8 cellular contexts compared by ENCODE assay signal in the genomic region with DNA sequence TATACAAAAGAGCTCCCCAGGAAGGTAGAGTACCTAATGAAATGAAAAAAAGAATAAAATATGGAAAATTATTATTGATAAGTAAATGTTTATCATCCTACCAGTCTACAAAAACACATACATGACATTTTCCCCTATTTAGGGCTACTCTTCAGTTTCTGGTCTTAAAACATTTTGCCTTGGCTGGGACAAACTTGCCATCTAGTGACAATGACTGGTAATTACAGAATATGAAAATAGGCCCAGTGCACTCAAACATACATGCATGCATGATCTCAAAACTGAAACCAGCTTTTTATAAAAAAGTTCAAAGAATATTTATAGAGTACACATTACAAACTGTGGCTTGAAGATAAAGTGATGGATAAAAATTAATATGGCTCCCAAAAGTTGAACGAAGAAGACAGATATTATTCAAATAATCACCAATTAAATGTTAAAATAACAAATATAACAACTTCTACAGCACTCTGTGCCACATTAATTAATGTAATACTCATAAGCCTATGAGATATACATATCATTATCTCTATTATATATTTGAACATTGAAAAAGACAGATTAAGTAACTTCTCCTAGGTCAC. TPM values are rescaled to one million over a fixed set of nuclear protein-coding genes. Genes with fewer than 3 reads are reported as not detected.
DNase-seq lines count a peak whose midpoint lies in the region; ATAC-seq, FAIRE-seq and TF ChIP-seq lines count a peak whose summit lies in the region.

No MANE protein-coding gene starts in this region.

- H3K27me3 ChIP-seq in OCI-LY3 (ENCODE audit: low read depth, low read length) (no peaks in the 10 kb centered on the region), mesendoderm (ENCODE audit: insufficient read depth, low read length, poor library complexity) (no peaks in the 10 kb centered on the region)

- no peak overlapping the region for H4K5ac ChIP-seq in mesendoderm (ENCODE audit: low read length)

- peak; percentile 78 for FAIRE-seq in colon (lab: Jason Lieb, UNC)

- H3K27ac ChIP-seq in OCI-LY3 (ENCODE audit: low read length) (no peak overlapping the region), mesendoderm (ENCODE audit: low read depth, low read length) (no peak overlapping the region)

- peak; percentile 23 to 53 for ATAC-seq in activated naive CD4-positive, alpha-beta T cell treated with anti-CD3 and anti-CD28 coated beads, Interleukin-2, amount 50 U/mL, for 72 hours
- peak; percentile 77 for ATAC-seq in GM21717 (IDR thresholded peaks at IDR 0.05; ENCODE audit: unreplicated experiment)

- H3K79me2 ChIP-seq in OCI-LY3 (ENCODE audit: low read length) (no peaks in the 10 kb centered on the region), mesendoderm (ENCODE audit: control insufficient read depth, insufficient read depth, low read length) (no peaks in the 10 kb centered on the region)

- no peak overlapping the region for H2BK5ac ChIP-seq in mesendoderm (ENCODE audit: low read length)

- no peaks in the 10 kb centered on the region for H3K9me3 ChIP-seq in OCI-LY3 (ENCODE audit: insufficient read depth, low read length)

- H2BK15ac ChIP-seq in mesendoderm (replicated peaks; ENCODE audit: low read depth): no peak overlapping the region

- DNase-seq in activated naive CD4-positive, alpha-beta T cell treated with anti-CD3 and anti-CD28 coated beads, Interleukin-2, amount 50 U/mL, for 72 hours (ENCODE audit: low spot score in 2 of 2): no peak
- DNase-seq in activated naive CD4-positive, alpha-beta T cell (lab: John Stamatoyannopoulos, UW): no peak
- DNase-seq in HT1080 (ENCODE audit: low read depth) (peak; percentile 49), mesendoderm (peak; percentile 55)
- no peak for DNase-seq in activated CD4-positive, alpha-beta memory T cell treated with anti-CD3 and anti-CD28 coated beads for 36 hours

- no peak overlapping the region for H2AK5ac ChIP-seq in mesendoderm (ENCODE audit: low read length)

- no peak overlapping the region for H3K23ac ChIP-seq in mesendoderm (ENCODE audit: low read length)

- POLR2A ChIA-PET in activated CD4-positive, alpha-beta memory T cell treated with anti-CD3 and anti-CD28 coated beads for 36 hours (lab: Charles Lee): no interaction called here

- H3K4me3 Mint-ChIP-seq in activated CD4-positive, alpha-beta memory T cell treated with anti-CD3 and anti-CD28 coated beads for 36 hours: no peak overlapping the region

- H4K8ac ChIP-seq in mesendoderm (ENCODE audit: low read depth, low read length): no peak overlapping the region

- H3K36me3 ChIP-seq in OCI-LY3 (replicated peaks; ENCODE audit: low read depth, low read length): no peaks in the 10 kb centered on the region
- no peaks in the 10 kb centered on the region for H3K36me3 ChIP-seq in mesendoderm (ENCODE audit: control insufficient read depth, insufficient read depth, low read length)

- CTCF ChIA-PET in activated CD4-positive, alpha-beta memory T cell treated with anti-CD3 and anti-CD28 coated beads for 36 hours (lab: Charles Lee): interaction anchor here (0.6 to 3.2 kb wide), 14 partner anchors 10 to 1994 kb away, joined by 3 to 25 read pairs (median 4); partner anchors contain the start of genes COL11A1 and RNPC3

- H3K56ac ChIP-seq in mesendoderm (ENCODE audit: low read length): no peak overlapping the region

- no peak overlapping the region for H2AFZ ChIP-seq in OCI-LY3 (ENCODE audit: low read depth, low read length)

- peak; percentile 68 for TF ChIP-seq CTCF in OCI-LY3 (IDR thresholded peaks at IDR 0.05; ENCODE audit: low read depth, low read length)

- no peak overlapping the region for H3K4me3 ChIP-seq in OCI-LY3 (ENCODE audit: low read length)
- no peak overlapping the region for H3K4me3 ChIP-seq in mesendoderm (ENCODE audit: low read length)

- no peak overlapping the region for H3K27ac Mint-ChIP-seq in activated naive CD4-positive, alpha-beta T cell treated with anti-CD3 and anti-CD28 coated beads, Interleukin-2, amount 50 U/mL, for 72 hours
- no peak overlapping the region for H3K27ac Mint-ChIP-seq in activated CD4-positive, alpha-beta memory T cell treated with anti-CD3 and anti-CD28 coated beads for 36 hours

- intact Hi-C loops in activated CD4-positive, alpha-beta memory T cell treated with anti-CD3 and anti-CD28 coated beads for 36 hours (cut with micrococcal nuclease): loop anchor here (1.0 to 5.0 kb wide), 3 partner anchors 12 to 409 kb away; no protein-coding TSS in a partner anchor

- H4K20me1 ChIP-seq in OCI-LY3 (ENCODE audit: insufficient read depth, low read length): no peaks in the 10 kb centered on the region

- H3K27me3 Mint-ChIP-seq in activated CD4-positive, alpha-beta memory T cell treated with anti-CD3 and anti-CD28 coated beads for 36 hours: no peaks in the 10 kb centered on the region

- H3K79me1 ChIP-seq in mesendoderm (ENCODE audit: low read length): no peaks in the 10 kb centered on the region

- peaks cover 17 to 19% of the 10 kb centered on the region in 2 donors for H3K36me3 Mint-ChIP-seq in activated naive CD4-positive, alpha-beta T cell treated with anti-CD3 and anti-CD28 coated beads, Interleukin-2, amount 50 U/mL, for 72 hours
- H3K36me3 Mint-ChIP-seq in activated CD4-positive, alpha-beta memory T cell treated with anti-CD3 and anti-CD28 coated beads for 36 hours: peaks cover 14% of the 10 kb centered on the region

- H3K18ac ChIP-seq in mesendoderm (ENCODE audit: low read length): no peak overlapping the region

- no peak overlapping the region for H2BK120ac ChIP-seq in mesendoderm (ENCODE audit: low read depth, low read length)

- H3K4me1 ChIP-seq in OCI-LY3 (ENCODE audit: low read length): peaks cover 10% of the 10 kb centered on the region
- H3K4me1 ChIP-seq in mesendoderm (ENCODE audit: control insufficient read depth, low read depth, low read length): no peaks in the 10 kb centered on the region

- WGBS in mesendoderm (ENCODE audit: extremely low coverage, insufficient coverage, low lambda C conversion rate): no CpG with 5 or more reads among the region's 1 CpG

- H3K4ac ChIP-seq in mesendoderm (ENCODE audit: low read depth, low read length): no peak overlapping the region

- peaks cover 22% of the 10 kb centered on the region for H3K4me1 Mint-ChIP-seq in activated CD4-positive, alpha-beta memory T cell treated with anti-CD3 and anti-CD28 coated beads for 36 hours (ENCODE audit: low read depth)

- no peak overlapping the region for H3K4me2 ChIP-seq in OCI-LY3 (ENCODE audit: low read length)
- no peak overlapping the region for H3K4me2 ChIP-seq in mesendoderm (ENCODE audit: low read length)

- no peak overlapping the region for H3K9ac ChIP-seq in OCI-LY3 (ENCODE audit: low read length)
- no peak overlapping the region for H3K9ac ChIP-seq in mesendoderm (ENCODE audit: low read length)

- H3K9me3 Mint-ChIP-seq in activated naive CD4-positive, alpha-beta T cell treated with anti-CD3 and anti-CD28 coated beads, Interleukin-2, amount 50 U/mL, for 72 hours: peaks cover 9 to 10% of the 10 kb centered on the region in 2 donors
- peaks cover 9% of the 10 kb centered on the region for H3K9me3 Mint-ChIP-seq in activated CD4-positive, alpha-beta memory T cell treated with anti-CD3 and anti-CD28 coated beads for 36 hours

RNA-seq across cellular contexts. Expression of gene RNPC3, which starts 10.5 kb away (rescaled TPM):
- total RNA-seq in activated naive CD4-positive, alpha-beta T cell treated with anti-CD3 and anti-CD28 coated beads, Interleukin-2, amount 50 U/mL, for 72 hours: 10 to 100 TPM; 22.6 to 26.7 TPM
- 4.1 and 7.4 TPM in 2 replicates for total RNA-seq in HT1080 (2014; rRNA removed; shearing (Covaris generic))
- 5.5 and 8.5 TPM in 2 replicates for polyA plus RNA-seq in HT1080 (2015; cell fraction: cytosol; rRNA removed)
- polyA plus RNA-seq in HT1080 (2015; cell fraction: nucleus; rRNA removed): 51.0 and 61.1 TPM in 2 replicates
- 15.8 TPM for polyA plus RNA-seq in mesendoderm (2013, experiment 1 of 2)
- 14.8 TPM for polyA plus RNA-seq in mesendoderm (2013, experiment 2 of 2)
- 10 to 100 TPM; 13.9 to 16.4 TPM for total RNA-seq in activated CD4-positive, alpha-beta memory T cell treated with anti-CD3 and anti-CD28 coated beads for 36 hours

RNA-seq across cellular contexts. Expression of gene AMY2B, which starts 56.4 kb away (rescaled TPM):
- total RNA-seq in activated naive CD4-positive, alpha-beta T cell treated with anti-CD3 and anti-CD28 coated beads, Interleukin-2, amount 50 U/mL, for 72 hours: 1 to 10 TPM; 7.3 to 9.2 TPM
- total RNA-seq in HT1080 (2014; rRNA removed; shearing (Covaris generic)): 0.39 and 2.0 TPM in 2 replicates
- 0.33 and 0.52 TPM in 2 replicates for polyA plus RNA-seq in HT1080 (2015; cell fraction: cytosol; rRNA removed)
- polyA plus RNA-seq in HT1080 (2015; cell fraction: nucleus; rRNA removed): 10.9 and 11.4 TPM in 2 replicates
- 0.24 TPM for polyA plus RNA-seq in mesendoderm (2013, experiment 1 of 2)
- polyA plus RNA-seq in mesendoderm (2013, experiment 2 of 2): 0.53 TPM
- 1 to 10 TPM; 3.9 to 4.4 TPM for total RNA-seq in activated CD4-positive, alpha-beta memory T cell treated with anti-CD3 and anti-CD28 coated beads for 36 hours

Comparison
In these comparisons a context has a peak if more than half of its experiments do, and no peak if none do; other contexts are left out.
1. DNase-seq: peak in HT1080 (single experiment) and mesendoderm (single experiment); none in activated naive CD4-positive, alpha-beta T cell treated with anti-CD3 and anti-CD28 coated beads, Interleukin-2, amount 50 U/mL, for 72 hours (0 of 2), activated naive CD4-positive, alpha-beta T cell (0 of 4) and activated CD4-positive, alpha-beta memory T cell treated with anti-CD3 and anti-CD28 coated beads for 36 hours (single experiment).